ENCODE assay signal across 23 cellular contexts in the genomic region with DNA sequence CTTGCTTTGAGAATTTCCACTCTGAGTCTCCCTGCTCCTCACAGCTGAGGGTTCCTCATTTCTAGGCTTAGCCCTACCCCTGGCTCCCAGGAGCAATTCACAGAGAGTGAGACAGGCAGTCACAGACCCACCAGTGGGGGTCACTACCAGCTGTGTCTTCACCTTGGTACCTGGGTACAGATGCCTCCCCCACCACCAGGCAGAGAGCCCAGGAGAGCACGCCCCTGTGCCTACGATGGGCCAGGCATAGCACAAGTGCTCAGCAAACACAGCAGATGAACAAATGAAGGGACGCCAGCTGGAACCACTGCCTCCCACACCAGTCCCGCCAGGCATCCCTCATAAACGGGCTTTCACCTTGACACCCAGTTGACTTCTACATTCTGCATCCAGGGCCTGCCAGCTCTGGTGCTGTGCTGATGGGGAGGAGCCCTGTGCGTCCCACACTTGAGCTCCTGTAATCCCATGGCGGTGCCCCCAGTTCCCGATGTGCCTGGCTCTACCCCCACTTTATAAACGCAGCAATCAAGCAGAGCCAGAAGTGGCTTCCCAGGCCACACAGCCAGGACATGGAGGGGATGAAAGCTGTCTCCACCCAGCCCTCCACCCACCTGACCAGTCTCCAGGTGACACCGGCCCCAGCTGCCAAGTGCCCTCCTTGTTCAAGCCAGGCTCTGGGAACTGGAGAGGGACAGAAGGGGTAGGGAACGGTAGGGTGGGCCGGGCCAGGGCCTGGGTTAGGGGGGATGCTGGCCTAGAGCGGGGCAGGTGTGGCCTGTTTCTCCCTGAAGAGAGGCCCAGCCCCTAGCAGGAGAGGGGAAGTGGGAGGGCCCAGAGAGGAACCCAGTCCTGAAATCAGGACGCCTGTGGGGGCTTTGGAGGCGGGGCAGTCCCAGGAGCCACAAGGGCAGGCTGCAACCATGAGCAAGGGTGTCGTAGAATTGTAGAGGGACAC. TPM values are rescaled to one million over a fixed set of nuclear protein-coding genes. Genes with fewer than 3 reads are reported as not detected.
DNase-seq lines count a peak whose midpoint lies in the region; ATAC-seq, FAIRE-seq and TF ChIP-seq lines count a peak whose summit lies in the region.
"Had no signal": no experiment of that assay in that cellular context is flagged by ENCODE, and none has a peak within 500 bp of the region (broad histone marks: within the 10 kb centered on the region; RNA-seq: fewer than 3 reads in every experiment).

No MANE protein-coding gene starts in this region.

- H3K23me2 ChIP-seq in H1 (ENCODE audit: low read depth, low read length) = no peaks in the 10 kb centered on the region

- no peaks in the 10 kb centered on the region for H3K27me3 ChIP-seq in Caco-2 (replicated peaks; ENCODE audit: control insufficient read depth, insufficient read depth, low read length)
- H3K27me3 ChIP-seq in H1 (replicated peaks in 1 of 4; ENCODE audit: control insufficient read depth in 3 of 4, extremely low read depth in 1 of 4, insufficient read depth in 3 of 4, low read length in 3 of 4) = no peaks in the 10 kb centered on the region; a peak in 1 of 7 replicates
- peaks cover 0 to 43% (median 0%) of the 10 kb centered on the region in 3 experiments for H3K27me3 ChIP-seq in neuronal stem cell (ENCODE audit: control insufficient read depth in 3 of 3, insufficient read depth in 3 of 3, low read depth in 1 of 3, low read length in 3 of 3)
- H3K27me3 ChIP-seq: SJSA1 had no signal

- H2BK12ac ChIP-seq in H1 (ENCODE audit: low read depth, low read length) (no peak overlapping the region), neuronal stem cell (ENCODE audit: low read length) (no peak overlapping the region)

- H3K36me3 Mint-ChIP-seq in Caco-2 (ENCODE audit: insufficient read depth, unreplicated experiment) = peaks cover 5% of the 10 kb centered on the region

- H3K18ac ChIP-seq in H1 (ENCODE audit: extremely low read depth, low read length) = no peak overlapping the region
- H3K18ac ChIP-seq in neuronal stem cell (ENCODE audit: low read length) = peak overlapping the region; percentile 48

- no peak overlapping the region for H3K4ac ChIP-seq in H1 (replicated peaks; ENCODE audit: insufficient read length, low read depth, low read length)
- no peak overlapping the region for H3K4ac ChIP-seq in neuronal stem cell (ENCODE audit: low read length)

- H3K56ac ChIP-seq in H1 (replicated peaks; ENCODE audit: insufficient read length, low read depth, low read length) = no peak overlapping the region

- no peaks in the 10 kb centered on the region for H4K20me1 ChIP-seq in H1 (replicated peaks in 1 of 2; ENCODE audit: control insufficient read depth in 1 of 2, insufficient read depth in 2 of 2, low read length in 2 of 2)

- H2BK15ac ChIP-seq in H1 (ENCODE audit: low read length) = no peak overlapping the region
- H2BK15ac ChIP-seq in neuronal stem cell (ENCODE audit: low read length) = peak overlapping the region; percentile 38

- no peaks in the 10 kb centered on the region for H3K9me3 ChIP-seq in Caco-2
- no peaks in the 10 kb centered on the region for H3K9me3 ChIP-seq in H1 (ENCODE audit: insufficient read depth in 2 of 2, low read depth in 1 of 2, low read length in 1 of 2)
- no peaks in the 10 kb centered on the region for H3K9me3 ChIP-seq in neuronal stem cell (replicated peaks in 1 of 2; ENCODE audit: control insufficient read depth in 2 of 2, insufficient read depth in 1 of 2, low read depth in 1 of 2, low read length in 2 of 2)
- H3K9me3 ChIP-seq: SJSA1 had no signal

- H3K4me3 Mint-ChIP-seq in Caco-2 (ENCODE audit: unreplicated experiment) = no peak overlapping the region
- H3K4me3 Mint-ChIP-seq: nephron progenitor cell; T-helper 2 cell treated with Interferon-gamma antibody and Interleukin-4, amounts not matched to agents 5 μg/mL and 100 μg/mL, for 36 hours had no signal

- CTCF ChIA-PET in Caco-2 (lab: Charles Lee) (interaction anchor here (0.7 kb wide), 1 partner anchor 15 kb away, joined by 3 read pairs; no protein-coding TSS in a partner anchor), H1 (lab: Charles Lee; ENCODE audit: partially characterized antibody) (interaction anchor here (0.5 to 16.2 kb wide), 6 partner anchors 8 to 376 kb away, joined by 3 to 411 read pairs (median 4); no protein-coding TSS in a partner anchor)

- POLR2A ChIA-PET in Caco-2 (lab: Charles Lee) = no interaction called here
- POLR2A ChIA-PET in H1 (lab: Charles Lee; ENCODE audit: partially characterized antibody) = no interaction called here

- DNase-seq in AG20443 (ENCODE audit: low spot score) (peak; percentile 4), Caco-2 (no peak), H1 (ENCODE audit: low read depth in 1 of 2, low spot score in 2 of 2) (peak in 1 of 2 experiments; percentile 45), neuronal stem cell (ENCODE audit: low spot score) (no peak), DMS79 treated with DMSO at 0.1 percent for 48 hours (lab: John Stamatoyannopoulos, UW) (no peak)
- DNase-seq: activated CD4-positive, CD25-positive, alpha-beta regulatory T cell treated with anti-CD3 and anti-CD28 coated beads, Interleukin-2, amount 50 U/mL, for 72 hours; activated gamma-delta T cell treated with Interleukin-2 at 50 U/mL for 16 hours; foreskin melanocyte; GOT3; IMR-90; MM.1S; NCI-H2081; NCI-H526; PC-3; retina had no signal

- no peak overlapping the region for H4K5ac ChIP-seq in H1 (ENCODE audit: insufficient read length, low read depth, low read length)

- H3K27ac ChIP-seq in H1 (ENCODE audit: low read depth, low read length) (no peak overlapping the region), neuronal stem cell (replicated peaks; ENCODE audit: low read length) (no peak overlapping the region)
- H3K27ac ChIP-seq: SJSA1 had no signal

- H3K4me1 ChIP-seq in Caco-2 = peaks cover 30% of the 10 kb centered on the region
- peaks cover 0 to 6% (median 1%) of the 10 kb centered on the region in 4 experiments; a peak in 3 of 7 replicates for H3K4me1 ChIP-seq in H1 (replicated peaks in 1 of 4; ENCODE audit: control insufficient read depth in 3 of 4, insufficient read depth in 4 of 4, low read length in 3 of 4)
- H3K4me1 ChIP-seq in neuronal stem cell (ENCODE audit: control insufficient read depth in 2 of 2, insufficient read depth in 1 of 2, low read depth in 1 of 2, low read length in 2 of 2) = peaks cover 0 to 5% of the 10 kb centered on the region in 2 donors

- no peak overlapping the region for H3K4me2 ChIP-seq in H1 (ENCODE audit: insufficient read depth in 1 of 2, low read depth in 2 of 2, low read length in 2 of 2)
- H3K4me2 ChIP-seq in neuronal stem cell (ENCODE audit: insufficient read depth, low read length, poor library complexity, severe bottlenecking) = no peak overlapping the region

- intact Hi-C loops in Caco-2 (cut with micrococcal nuclease; ENCODE audit: unreplicated experiment) = no loop called here

- peak overlapping the region; percentile 42; the same call in 1 of the 2 replicates for H4K8ac ChIP-seq in H1 (ENCODE audit: extremely low read depth, insufficient read depth, low read length)
- no peak overlapping the region for H4K8ac ChIP-seq in neuronal stem cell (ENCODE audit: low read depth, low read length)

- no peaks in the 10 kb centered on the region for H3K9me3 Mint-ChIP-seq in Caco-2 (ENCODE audit: unreplicated experiment)
- H3K9me3 Mint-ChIP-seq: nephron progenitor cell; T-helper 2 cell treated with Interferon-gamma antibody and Interleukin-4, amounts not matched to agents 5 μg/mL and 100 μg/mL, for 36 hours had no signal

- TF ChIP-seq CTCF in Caco-2 (IDR thresholded peaks at IDR 0.05; ENCODE audit: insufficient read depth in 1 of 2, low read depth in 1 of 2, low read length in 1 of 2, severe bottlenecking in 1 of 2, unreplicated experiment in 1 of 2) (no peak), H1 (IDR thresholded peaks at IDR 0.05; ENCODE audit: control extremely low read depth in 1 of 3, insufficient read depth in 1 of 3, low read depth in 1 of 3, low read length in 3 of 3) (no peak)

- no peaks in the 10 kb centered on the region for H3K36me3 ChIP-seq in Caco-2 (ENCODE audit: control insufficient read depth, insufficient read depth, low read length)
- H3K36me3 ChIP-seq in H1 (ENCODE audit: control insufficient read depth in 2 of 4, insufficient read depth in 4 of 4, low read length in 3 of 4) = no peaks in the 10 kb centered on the region
- no peaks in the 10 kb centered on the region for H3K36me3 ChIP-seq in neuronal stem cell (replicated peaks in 1 of 2; ENCODE audit: control insufficient read depth in 2 of 2, insufficient read depth in 2 of 2, low read length in 2 of 2)
- H3K36me3 ChIP-seq: SJSA1 had no signal

- no TSS peak for BruUV-seq in Caco-2 (replicated peaks; lab: Mats Ljungman, UMichigan)

- peaks cover 15% of the 10 kb centered on the region for H3K4me1 Mint-ChIP-seq in Caco-2 (ENCODE audit: low read depth, unreplicated experiment)

- H2AK5ac ChIP-seq in H1 (ENCODE audit: low read depth, low read length) (no peak overlapping the region), neuronal stem cell (ENCODE audit: low read depth, low read length) (peak overlapping the region; percentile 51)

- TF ChIP-seq POLR2A in H1 (IDR thresholded peaks at IDR 0.05; ENCODE audit: control extremely low read depth in 1 of 2, low read depth in 2 of 2, low read length in 2 of 2) = no peak

- H3K4me3 ChIP-seq in Caco-2 (ENCODE audit: low read depth, low read length) (no peak overlapping the region), H1 (ENCODE audit: extremely low read depth in 1 of 4, insufficient read depth in 2 of 4, low read depth in 3 of 4, low read length in 4 of 4) (no peak overlapping the region), neuronal stem cell (ENCODE audit: low read length in 2 of 2) (no peak overlapping the region)
- H3K4me3 ChIP-seq: SJSA1 had no signal

- TF ChIP-seq RAD21 in H1 (IDR thresholded peaks at IDR 0.05 in 1 of 2, conservative IDR thresholded peaks at IDR 0.05 in 1 of 2; ENCODE audit: low read depth in 2 of 2, low read length in 2 of 2) = no peak

- WGBS in H1 (ENCODE audit: extremely low coverage in 1 of 2, insufficient coverage in 1 of 2, insufficient read length in 1 of 2, insufficient replicate concordance in 2 of 2, low coverage in 1 of 2, low lambda C conversion rate in 2 of 2, missing lambda C conversion rate in 1 of 2), 2 experiments = 85% methylated on average over 14 of the region's 16 CpGs; no CpG with 5 or more reads in 1 of the 2 experiments
- WGBS in neuronal stem cell (ENCODE audit: extremely low coverage in 2 of 2, insufficient read length in 2 of 2, insufficient replicate concordance in 1 of 2), 2 donors = no CpG with 5 or more reads among the region's 16 CpGs

- H2AFZ ChIP-seq in H1 (ENCODE audit: low read length) (peak overlapping the region; percentile 56; the same call in 1 of the 2 replicates), neuronal stem cell (ENCODE audit: low read length) (no peak overlapping the region)

- H3K27me3 Mint-ChIP-seq in Caco-2 (ENCODE audit: insufficient read depth, unreplicated experiment) = no peaks in the 10 kb centered on the region

- H3K79me2 ChIP-seq in H1 (ENCODE audit: control insufficient read depth in 1 of 2, insufficient read depth in 2 of 2, low read length in 2 of 2) = no peaks in the 10 kb centered on the region

- no peak overlapping the region for H2BK5ac ChIP-seq in H1 (ENCODE audit: low read depth, low read length)
- no peak overlapping the region for H2BK5ac ChIP-seq in neuronal stem cell (ENCODE audit: low read length)

- peak overlapping the region; percentile 15 for H3K27ac Mint-ChIP-seq in Caco-2 (ENCODE audit: unreplicated experiment)
- H3K27ac Mint-ChIP-seq: nephron progenitor cell; T-helper 2 cell treated with Interferon-gamma antibody and Interleukin-4, amounts not matched to agents 5 μg/mL and 100 μg/mL, for 36 hours had no signal

- no peaks in the 10 kb centered on the region for H3K79me1 ChIP-seq in H1 (ENCODE audit: low read depth, low read length)
- H3K79me1 ChIP-seq in neuronal stem cell (ENCODE audit: low read depth, low read length) = no peaks in the 10 kb centered on the region

- ATAC-seq in GM18517 (IDR thresholded peaks at IDR 0.05; ENCODE audit: unreplicated experiment) = no peak
- ATAC-seq in GM19455 (IDR thresholded peaks at IDR 0.05; ENCODE audit: unreplicated experiment) = no peak
- no peak for ATAC-seq in GM18867 (IDR thresholded peaks at IDR 0.05; ENCODE audit: unreplicated experiment)
- ATAC-seq: PC-3 had no signal

- H2BK20ac ChIP-seq in H1 (ENCODE audit: low read length) = no peak overlapping the region

- H3K14ac ChIP-seq in H1 (ENCODE audit: insufficient read length) (no peak overlapping the region), neuronal stem cell (ENCODE audit: low read length) (peak overlapping the region; percentile 32)

- TF ChIP-seq EP300 in H1 (IDR thresholded peaks at IDR 0.05; ENCODE audit: borderline replicate concordance in 1 of 2, low read depth in 2 of 2, low read length in 2 of 2) = no peak

- no peak overlapping the region for H3K9ac ChIP-seq in H1 (replicated peaks in 1 of 4; ENCODE audit: extremely low read depth in 1 of 4, low read depth in 3 of 4, low read length in 3 of 4)
- no peak overlapping the region for H3K9ac ChIP-seq in neuronal stem cell (ENCODE audit: low read depth, low read length, poor library complexity)

- no peak for FAIRE-seq in H1 (lab: Jason Lieb, UNC)
- FAIRE-seq: astrocyte, colon had no signal

- H2BK120ac ChIP-seq in H1 (replicated peaks; ENCODE audit: low read depth, low read length) (no peak overlapping the region), neuronal stem cell (ENCODE audit: low read depth, low read length) (no peak overlapping the region)

- no peak overlapping the region for H3K23ac ChIP-seq in H1 (ENCODE audit: insufficient read length)
- H3K23ac ChIP-seq in neuronal stem cell (ENCODE audit: low read depth, low read length, poor library complexity) = no peak overlapping the region

- H4K91ac ChIP-seq in H1 (replicated peaks; ENCODE audit: insufficient read length, low read length) = no peak overlapping the region
- no peak overlapping the region for H4K91ac ChIP-seq in neuronal stem cell (ENCODE audit: low read depth, low read length, poor library complexity)

RNA-seq across cellular contexts. Expression of a gene that starts 42.5 kb away (rescaled TPM):
- not detected in 2 replicates for total RNA-seq in Caco-2 (2022)
- total RNA-seq in H1 (2021; fragmentation: NEBNext Ultra II Directional; extraction: Animal tissue kit (Norgen Biotek cat#: 25700)) = not detected in 2 replicates
- polyA plus RNA-seq in H1 (2011; rRNA removed) = 0.15 and 0.61 TPM in 2 replicates
- polyA plus RNA-seq in H1 (2011; cell fraction: cytosol; rRNA removed) = 0.19 TPM
- polyA plus RNA-seq in H1 (2011; cell fraction: nucleus; rRNA removed) = 1.2 TPM
- polyA plus RNA-seq in H1 (2012, experiment 1 of 2) = 0.48 to 0.96 TPM (median 0.52 TPM) in 3 of 4 replicates, not detected in the other
- polyA plus RNA-seq in H1 (2012, experiment 2 of 2) = 0.08 TPM
- polyA plus RNA-seq in H1 (2013, experiment 1 of 2) = 0.02 TPM
- polyA plus RNA-seq in H1 (2013, experiment 2 of 2) = 0.07 TPM
- 0.12 and 0.25 TPM in 2 replicates for polyA minus RNA-seq in H1 (2011; rRNA and poly(A)+ RNA removed)
- polyA minus RNA-seq in H1 (2011; cell fraction: cytosol; rRNA and poly(A)+ RNA removed) = not detected
- polyA minus RNA-seq in H1 (2011; cell fraction: nucleus; rRNA and poly(A)+ RNA removed) = 0.40 TPM
- not detected for polyA plus RNA-seq in neuronal stem cell (2013, experiment 1 of 2)
- polyA plus RNA-seq in neuronal stem cell (2013, experiment 2 of 2) = not detected
- total RNA-seq: astrocyte, IMR-90, PC-3, SJSA1 had no signal
- polyA plus RNA-seq: IMR-90 had no signal

RNA-seq across cellular contexts. Expression of a gene that starts 50.1 kb away (rescaled TPM):
- total RNA-seq in Caco-2 (2022) = 13.8 and 15.8 TPM in 2 replicates
- 9.9 and 11.0 TPM in 2 replicates for total RNA-seq in H1 (2021; fragmentation: NEBNext Ultra II Directional; extraction: Animal tissue kit (Norgen Biotek cat#: 25700))
- 16.2 and 20.4 TPM in 2 replicates for polyA plus RNA-seq in H1 (2011; rRNA removed)
- 13.4 TPM for polyA plus RNA-seq in H1 (2011; cell fraction: cytosol; rRNA removed)
- polyA plus RNA-seq in H1 (2011; cell fraction: nucleus; rRNA removed) = 13.5 TPM
- polyA plus RNA-seq in H1 (2012, experiment 1 of 2) = 7.9 to 9.4 TPM (median 8.6 TPM) in 4 replicates
- 12.2 TPM for polyA plus RNA-seq in H1 (2012, experiment 2 of 2)
- 9.0 TPM for polyA plus RNA-seq in H1 (2013, experiment 1 of 2)
- 10.0 TPM for polyA plus RNA-seq in H1 (2013, experiment 2 of 2)
- 6.5 and 8.2 TPM in 2 replicates for polyA minus RNA-seq in H1 (2011; rRNA and poly(A)+ RNA removed)
- polyA minus RNA-seq in H1 (2011; cell fraction: cytosol; rRNA and poly(A)+ RNA removed) = 4.6 TPM
- 9.5 TPM for polyA minus RNA-seq in H1 (2011; cell fraction: nucleus; rRNA and poly(A)+ RNA removed)
- polyA plus RNA-seq in neuronal stem cell (2013, experiment 1 of 2) = 0.71 TPM
- polyA plus RNA-seq in neuronal stem cell (2013, experiment 2 of 2) = 0.58 TPM
- total RNA-seq: SJSA1 had no signal
